In the genomic region with DNA sequence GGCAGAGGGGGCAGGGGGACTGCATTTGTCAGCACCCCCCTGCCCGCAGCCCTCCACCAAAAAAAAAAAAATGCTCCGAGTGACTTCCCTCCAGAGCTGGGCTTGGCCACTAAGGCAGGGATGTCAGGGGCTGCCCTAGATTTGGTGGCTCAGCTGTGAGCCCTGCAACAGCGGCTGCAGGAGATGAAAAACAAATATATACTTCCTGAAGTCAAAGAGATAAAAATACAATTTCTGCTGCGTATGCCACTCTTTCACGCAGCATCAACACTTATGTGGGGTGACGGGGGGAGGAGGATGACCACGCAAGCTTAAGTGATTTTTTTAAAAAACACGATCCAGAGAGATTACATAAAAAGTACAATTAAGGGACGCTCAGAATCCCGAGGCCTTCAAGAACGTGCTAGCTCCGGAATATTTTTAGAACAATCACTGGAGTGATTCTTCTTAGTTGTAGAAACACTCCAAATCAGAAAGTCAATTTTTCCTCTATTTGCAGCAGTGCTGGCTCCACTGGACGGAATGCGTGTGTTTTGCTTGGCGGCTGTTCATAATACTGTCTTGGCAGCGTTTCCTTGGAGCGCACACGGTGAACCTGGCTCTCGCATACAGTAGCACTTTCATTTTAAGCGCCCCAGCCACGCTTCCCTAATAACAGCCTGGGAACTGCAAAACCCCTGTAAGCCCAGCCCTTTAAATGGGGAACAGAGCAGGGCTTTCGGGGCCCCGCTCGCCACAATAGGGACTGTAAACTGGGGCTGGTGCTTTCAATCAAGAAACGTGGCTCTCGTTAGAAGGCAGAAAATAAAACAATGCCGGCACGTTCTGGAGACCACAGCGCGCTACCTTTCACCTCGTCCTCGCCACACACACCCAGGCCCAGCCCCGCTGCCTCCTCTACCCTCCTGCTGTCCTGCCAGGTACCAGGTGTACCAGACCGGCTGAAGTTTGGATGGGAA, we compare ENCODE assay signal across 9 cellular contexts.
DNase-seq lines count a peak whose midpoint lies in the region; ATAC-seq and TF ChIP-seq lines count a peak whose summit lies in the region.
"Had no signal": no experiment of that assay in that cellular context is flagged by ENCODE, and none has a peak within 500 bp of the region (broad histone marks: within the 10 kb centered on the region; RNA-seq: fewer than 3 reads in every experiment).

No MANE protein-coding gene starts in this region.

- intact Hi-C loops in Panc1 (cut with micrococcal nuclease; ENCODE audit: unreplicated experiment) (no loop called here), upper lobe of right lung (cut with DNase I) (no loop called here)

- H3K36me3 ChIP-seq in Panc1 (ENCODE audit: control insufficient read depth, insufficient read depth, low read length) (no peaks in the 10 kb centered on the region), lung (ENCODE audit: control insufficient read depth in 2 of 2, insufficient read depth in 2 of 2, low read length in 2 of 2) (no peaks in the 10 kb centered on the region), upper lobe of right lung (no peaks in the 10 kb centered on the region)

- H3K4me1 ChIP-seq in Panc1 (ENCODE audit: control insufficient read depth, insufficient read depth, low read length) (peaks cover 4% of the 10 kb centered on the region; the same call in 1 of the 2 replicates), lung (ENCODE audit: control insufficient read depth in 2 of 2, insufficient read depth in 2 of 2, low read length in 2 of 2) (peaks cover 2 to 4% of the 10 kb centered on the region in 2 donors), upper lobe of right lung (peaks cover 16% of the 10 kb centered on the region)

- DNase-seq in G401 (ENCODE audit: low spot score) (peak; percentile 88), Panc1 (ENCODE audit: low read depth, low spot score) (no peak), lung (ENCODE audit: low spot score) (peak; percentile 53), upper lobe of right lung (no peak), NCI-H2081 treated with DMSO at 0.1 percent for 48 hours (lab: John Stamatoyannopoulos, UW) (no peak), GM13977 (ENCODE audit: low spot score) (no peak)
- peak; percentile 74 for DNase-seq in central memory CD4-positive, alpha-beta T cell

- H3K4me3 ChIP-seq in Panc1 (ENCODE audit: low read depth in 2 of 2, low read length in 2 of 2) (peak overlapping the region; percentile 32 to 45), lung (no peak overlapping the region), upper lobe of right lung (peak overlapping the region; percentile 42)

- no TSS peak for BruUV-seq in Panc1 (replicated peaks; lab: Mats Ljungman, UMichigan)

- TF ChIP-seq CTCF in Panc1 (IDR thresholded peaks at IDR 0.05) (no peak), lung (IDR thresholded peaks at IDR 0.05; ENCODE audit: control extremely low read depth, extremely low read depth) (no peak), upper lobe of right lung (IDR thresholded peaks at IDR 0.05) (no peak), GM13977 (IDR thresholded peaks at IDR 0.05; ENCODE audit: extremely low read depth, insufficient read depth, missing control alignments) (no peak)

- in situ Hi-C loops in G401 (cut with HindIII; ENCODE audit: low sequenced_read_pairs), result no loop called here
- in situ Hi-C loops in Panc1 (cut with HindIII; ENCODE audit: low pct_unique_long_range_greater_than_20kb, low sequenced_read_pairs), result no loop called here
- in situ Hi-C loops in GM13977 (cut with MboI; ENCODE audit: low pct_unique_long_range_greater_than_20kb, low sequenced_read_pairs, unreplicated experiment), result no loop called here

- H3K27me3 ChIP-seq in Panc1 (ENCODE audit: control insufficient read depth, insufficient read depth, low read length) (no peaks in the 10 kb centered on the region), lung (ENCODE audit: control insufficient read depth, insufficient read depth) (no peaks in the 10 kb centered on the region), upper lobe of right lung (no peaks in the 10 kb centered on the region)

- CTCF ChIA-PET in Panc1 (lab: Charles Lee), result no interaction called here

- ATAC-seq in Panc1 (peak; percentile 78), lung (ENCODE audit: insufficient read depth, low FRiP score) (no peak), upper lobe of right lung (peak; percentile 79), HG03025 (IDR thresholded peaks at IDR 0.05; ENCODE audit: low FRiP score, unreplicated experiment) (no peak)

- WGBS in lung, 2 donors, result 27 to 47% methylated on average over 34 of the region's 34 CpGs

- no peaks in the 10 kb centered on the region for H3K9me3 ChIP-seq in Panc1 (ENCODE audit: control insufficient read depth, insufficient read depth, low read depth, low read length)
- no peaks in the 10 kb centered on the region for H3K9me3 ChIP-seq in lung (ENCODE audit: control insufficient read depth in 2 of 2, insufficient read depth in 1 of 2, low read length in 1 of 2)
- H3K9me3 ChIP-seq in upper lobe of right lung, result no peaks in the 10 kb centered on the region

- no peak overlapping the region for H3K27ac ChIP-seq in Panc1 (ENCODE audit: low read length)
- no peak overlapping the region for H3K27ac ChIP-seq in lung (ENCODE audit: low read depth in 1 of 2, low read length in 1 of 2)
- peak overlapping the region; percentile 17 for H3K27ac ChIP-seq in upper lobe of right lung
- H3K27ac ChIP-seq: KMS-11 had no signal

- POLR2A ChIA-PET in Panc1 (lab: Charles Lee), result no interaction called here

Comparison
In these comparisons a context has a peak if more than half of its experiments do, and no peak if none do; other contexts are left out.
1. DNase-seq: peak in G401 (single experiment), central memory CD4-positive, alpha-beta T cell (single experiment) and lung (single experiment); none in Panc1 (single experiment), upper lobe of right lung (single experiment), NCI-H2081 treated with DMSO at 0.1 percent for 48 hours (single experiment) and GM13977 (single experiment).
2. ATAC-seq: peak in Panc1 (single experiment) and upper lobe of right lung (single experiment); none in lung (single experiment) and HG03025 (single experiment).